1 cellular context compared by ENCODE assay signal in genomic region chr13:42997381-42997780, GRCh38.
A peak's percentile ranks its signal among the peaks of the same experiment; 100 is the strongest.
TF ChIP-seq lines count a peak whose summit lies in the region.

No MANE protein-coding gene starts in this region.

TF ChIP-seq in GM12878, 131 proteins besides CTCF, POLR2A, EP300 and RAD21 (continued from another document):
- TF ChIP-seq KDM1A (IDR thresholded peaks at IDR 0.05; ENCODE audit: borderline replicate concordance) (no peak), TCF12 (IDR thresholded peaks at IDR 0.05; ENCODE audit: low read depth, low read length) (no peak), CBFB (IDR thresholded peaks at IDR 0.05; ENCODE audit: low read depth) (no peak), ZBED1 (IDR thresholded peaks at IDR 0.05; ENCODE audit: borderline replicate concordance) (no peak), JUNB (IDR thresholded peaks at IDR 0.05) (peak; percentile 76), POLR2AphosphoS2 (IDR thresholded peaks at IDR 0.05; ENCODE audit: low read depth, low read length) (no peak), NFIC (IDR thresholded peaks at IDR 0.05; ENCODE audit: low read depth, low read length) (peak; percentile 47; the same call in 1 of the 2 replicates), FOXK2 (IDR thresholded peaks at IDR 0.05) (no peak), CREM (IDR thresholded peaks at IDR 0.05; ENCODE audit: low read depth) (no peak), IKZF2 (IDR thresholded peaks at IDR 0.05) (peak; percentile 61 to 71; a peak in 3 of 4 replicates), NFXL1 (IDR thresholded peaks at IDR 0.05; ENCODE audit: borderline replicate concordance) (no peak), NKRF (conservative IDR thresholded peaks at IDR 0.05) (no peak)
TF ChIP-seq in GM12878: peak in this region for 19.
